Comparison of ENCODE assay signal across 31 cellular contexts in the genomic region with DNA sequence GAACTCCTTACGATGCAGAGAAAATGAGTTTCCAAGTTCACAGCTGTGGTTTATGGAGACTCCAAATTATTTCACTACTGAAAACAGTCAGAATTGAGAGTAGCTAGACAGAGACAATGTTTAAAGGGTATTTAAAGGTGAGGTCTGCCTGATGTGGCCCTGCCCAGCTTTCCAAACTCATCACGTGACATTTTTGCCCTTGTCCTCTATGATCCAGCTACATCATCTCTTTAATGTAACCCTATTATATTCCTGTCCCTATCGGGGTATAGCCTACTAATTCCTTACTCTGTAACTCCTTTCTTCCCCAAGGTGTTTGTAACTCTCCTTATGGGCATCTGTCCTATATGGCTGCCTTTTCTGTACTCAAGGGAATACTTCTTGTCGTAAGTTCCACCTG.
DNase-seq lines count a peak whose midpoint lies in the region; ATAC-seq, FAIRE-seq and TF ChIP-seq lines count a peak whose summit lies in the region.
"Had no signal": no experiment of that assay in that cellular context is flagged by ENCODE, and none has a peak within 500 bp of the region (broad histone marks: within the 10 kb centered on the region; RNA-seq: fewer than 3 reads in every experiment).

No MANE protein-coding gene starts in this region.

- ATAC-seq in HepG2, result no peak
- ATAC-seq in right lobe of liver, result no peak
- no peak for ATAC-seq in K562
- ATAC-seq: A549; CD8-positive, alpha-beta T cell had no signal

- POLR2A ChIA-PET in HepG2 (lab: Yijun Ruan, JAX), result no interaction called here
- POLR2A ChIA-PET in K562 (lab: Yijun Ruan, JAX), result no interaction called here

- CTCF ChIA-PET in HepG2 (lab: Yijun Ruan, JAX; ENCODE audit: low intra/inter-chr PET ratio, low total read pairs), result no interaction called here
- CTCF ChIA-PET in K562 (lab: Yijun Ruan, JAX; ENCODE audit: low intra/inter-chr PET ratio), result no interaction called here

- H2AFZ ChIP-seq in HepG2 (ENCODE audit: low read length) (no peak overlapping the region), K562 (ENCODE audit: low read depth, low read length) (no peak overlapping the region)

- DNase-seq in HepG2 (ENCODE audit: low spot score) (no peak), right lobe of liver (no peak), K562 (ENCODE audit: extremely low read depth in 1 of 4, low spot score in 3 of 4) (no peak), SKM-1 treated with dmso at 0.1 percent for 144 hours (lab: John Stamatoyannopoulos, UW; ENCODE audit: unreplicated experiment) (no peak)
- DNase-seq: 8988T; ACHN; AML-193; BE2C; C1 segment of cervical spinal cord; Caco-2; Calu3; CD4-positive, alpha-beta memory T cell; CD4-positive, alpha-beta T cell; CD4-positive, CD25-positive, alpha-beta regulatory T cell; CD8-positive, alpha-beta memory T cell; CD8-positive, alpha-beta T cell; COR-L47; DMS 273 treated with DMSO at 0.1 percent for 48 hours; DMS153; DMS53; DMS79; DMS79 treated with DMSO at 0.1 percent for 48 hours; DND-41; EL had no signal

- H3K4me2 ChIP-seq in HepG2 (ENCODE audit: low read depth, low read length), result no peak overlapping the region
- no peak overlapping the region for H3K4me2 ChIP-seq in K562 (ENCODE audit: insufficient read depth, low read length)
- H3K4me2 ChIP-seq: A549; BLaER1; BLaER1 treated with 17β-estradiol and CSF1 and Interleukin-3, amounts not matched to agents 10 nM and 100 nM had no signal

- TF ChIP-seq EP300 in HepG2 (IDR thresholded peaks at IDR 0.05; ENCODE audit: low read depth in 2 of 2, low read length in 2 of 2) (no peak), HepG2 (CRISPR knock-in tag; IDR thresholded peaks at IDR 0.05; ENCODE audit: borderline replicate concordance) (no peak), K562 (IDR thresholded peaks at IDR 0.05; ENCODE audit: low read length) (no peak)

- no peak for TF ChIP-seq POLR2A in HepG2 (IDR thresholded peaks at IDR 0.05; ENCODE audit: insufficient read depth in 1 of 2, low read depth in 2 of 2, low read length in 2 of 2)
- no peak for TF ChIP-seq POLR2A in right lobe of liver (IDR thresholded peaks at IDR 0.05)
- TF ChIP-seq POLR2A in K562 (conservative IDR thresholded peaks at IDR 0.05), result no peak

- H3K9me1 ChIP-seq in K562 (ENCODE audit: control insufficient read depth, insufficient read depth, low read length), result no peaks in the 10 kb centered on the region

- H3K4me3 ChIP-seq in HepG2 (replicated peaks in 1 of 3; ENCODE audit: insufficient read depth in 1 of 3, low read depth in 2 of 3, low read length in 3 of 3) (no peak overlapping the region), right lobe of liver (no peak overlapping the region), K562 (no peak overlapping the region)
- H3K4me3 ChIP-seq: A549; BLaER1; BLaER1 treated with 17β-estradiol and CSF1 and Interleukin-3, amounts not matched to agents 10 nM and 100 nM had no signal

- 26% methylated on average over 4 of the region's 4 CpGs for WGBS in HepG2 (ENCODE audit: low lambda C conversion rate)
- 57% methylated on average over 4 of the region's 4 CpGs for WGBS in right lobe of liver (ENCODE audit: insufficient coverage, low coverage, low lambda C conversion rate, missing lambda C conversion rate)
- WGBS in K562 (ENCODE audit: insufficient coverage, low coverage, missing lambda C conversion rate), result 3% methylated on average over 4 of the region's 4 CpGs

- TF ChIP-seq RAD21 in HepG2 (CRISPR knock-in tag; IDR thresholded peaks at IDR 0.05), result no peak
- no peak for TF ChIP-seq RAD21 in K562 (CRISPR knock-in tag; conservative IDR thresholded peaks at IDR 0.05 in 1 of 2, IDR thresholded peaks at IDR 0.05 in 1 of 2)

- H3K79me2 ChIP-seq in HepG2 (ENCODE audit: insufficient read depth, low read length) (no peaks in the 10 kb centered on the region), K562 (ENCODE audit: control insufficient read depth, insufficient read depth, low read length) (no peaks in the 10 kb centered on the region)

- H3K27ac ChIP-seq in HepG2 (ENCODE audit: extremely low read length, insufficient read depth, low read length), result no peak overlapping the region
- H3K27ac ChIP-seq in right lobe of liver, result no peak overlapping the region
- H3K27ac ChIP-seq in K562 (ENCODE audit: extremely low read depth, low read depth, low read length), result no peak overlapping the region
- H3K27ac ChIP-seq: 22Rv1; A549; BLaER1; BLaER1 treated with 17β-estradiol and CSF1 and Interleukin-3, amounts not matched to agents 10 nM and 100 nM; C4-2B had no signal

- H3K4me1 ChIP-seq in HepG2 (ENCODE audit: insufficient read depth, low read length) (no peaks in the 10 kb centered on the region), right lobe of liver (no peaks in the 10 kb centered on the region), K562 (replicated peaks in 1 of 2; ENCODE audit: control insufficient read depth in 2 of 2, insufficient read depth in 2 of 2, low read length in 2 of 2) (no peaks in the 10 kb centered on the region)
- H3K4me1 ChIP-seq: A549; BE2C; BLaER1; BLaER1 treated with 17β-estradiol and CSF1 and Interleukin-3, amounts not matched to agents 10 nM and 100 nM; Caco-2 had no signal

- H3K36me3 ChIP-seq in HepG2 (replicated peaks in 1 of 2; ENCODE audit: control insufficient read depth in 1 of 2, insufficient read depth in 2 of 2, low read length in 2 of 2), result no peaks in the 10 kb centered on the region
- H3K36me3 ChIP-seq in right lobe of liver, result no peaks in the 10 kb centered on the region
- no peaks in the 10 kb centered on the region for H3K36me3 ChIP-seq in K562 (ENCODE audit: control insufficient read depth, insufficient read depth, low read length)
- H3K36me3 ChIP-seq: BE2C; BLaER1; BLaER1 treated with 17β-estradiol and CSF1 and Interleukin-3, amounts not matched to agents 10 nM and 100 nM had no signal

- TF ChIP-seq CTCF in HepG2 (CRISPR knock-in tag; IDR thresholded peaks at IDR 0.05), result no peak
- TF ChIP-seq CTCF in right lobe of liver (IDR thresholded peaks at IDR 0.05), result no peak
- TF ChIP-seq CTCF in K562 (IDR thresholded peaks at IDR 0.05 in 2 of 3, conservative IDR thresholded peaks at IDR 0.05 in 1 of 3; ENCODE audit: insufficient read depth in 2 of 3, low read depth in 1 of 3, low read length in 3 of 3), result no peak

- H3K9ac ChIP-seq in HepG2 (ENCODE audit: insufficient read depth, low read depth, low read length) (no peak overlapping the region), K562 (ENCODE audit: insufficient read depth in 1 of 2, low read depth in 2 of 2, low read length in 2 of 2) (no peak overlapping the region)
- H3K9ac ChIP-seq: BLaER1; BLaER1 treated with 17β-estradiol and CSF1 and Interleukin-3, amounts not matched to agents 10 nM and 100 nM had no signal

- peaks cover 21% of the 10 kb centered on the region for H3K9me3 ChIP-seq in HepG2 (ENCODE audit: low read length)
- H3K9me3 ChIP-seq in right lobe of liver, result no peaks in the 10 kb centered on the region
- H3K9me3 ChIP-seq in K562 (replicated peaks; ENCODE audit: control insufficient read depth, insufficient read depth, low read depth, low read length), result 0 out of 2 replicates have a peak, but pooled peaks cover 2% of the 10 kb centered on the region
- H3K9me3 ChIP-seq: A549; BE2C; BLaER1; BLaER1 treated with 17β-estradiol and CSF1 and Interleukin-3, amounts not matched to agents 10 nM and 100 nM; Caco-2 had no signal

- no TSS peak for BruUV-seq in HepG2 (replicated peaks; lab: Mats Ljungman, UMichigan)
- no TSS peak for BruUV-seq in K562 (replicated peaks; lab: Mats Ljungman, UMichigan)

- in situ Hi-C loops in HepG2 (cut with HindIII; ENCODE audit: extremely low pct_ligation_motif_present, low pct_unique_long_range_greater_than_20kb) (no loop called here), K562 (cut with MboI) (no loop called here)

- intact Hi-C loops in HepG2 (cut with micrococcal nuclease; ENCODE audit: unreplicated experiment) (no loop called here), right lobe of liver (cut with DNase I) (no loop called here), K562 (cut with micrococcal nuclease) (no loop called here)

- H4K20me1 ChIP-seq in HepG2 (ENCODE audit: insufficient read depth, low read length) (no peaks in the 10 kb centered on the region), K562 (replicated peaks; ENCODE audit: control insufficient read depth, insufficient read depth, low read length) (no peaks in the 10 kb centered on the region)
- H4K20me1 ChIP-seq: BLaER1; BLaER1 treated with 17β-estradiol and CSF1 and Interleukin-3, amounts not matched to agents 10 nM and 100 nM had no signal

- H3K27me3 ChIP-seq in HepG2 (ENCODE audit: control insufficient read depth in 1 of 2, insufficient read depth in 2 of 2, low read length in 2 of 2) (no peaks in the 10 kb centered on the region; a peak in 1 of 5 replicates), right lobe of liver (no peaks in the 10 kb centered on the region), K562 (ENCODE audit: control insufficient read depth in 2 of 2, insufficient read depth in 2 of 2, low read length in 2 of 2) (no peaks in the 10 kb centered on the region)
- H3K27me3 ChIP-seq: BE2C; BLaER1; BLaER1 treated with 17β-estradiol and CSF1 and Interleukin-3, amounts not matched to agents 10 nM and 100 nM had no signal

- FAIRE-seq in HepG2 (lab: Jason Lieb, UNC) (no peak), K562 (lab: Jason Lieb, UNC) (no peak)
- FAIRE-seq: A204.1, A549, D721Med had no signal

TF ChIP-seq in HepG2, 621 proteins besides CTCF, POLR2A, EP300 and RAD21 (continues in another document):
- TF ChIP-seq CENPT (CRISPR knock-in tag; IDR thresholded peaks at IDR 0.05; ENCODE audit: low read depth) (no peak), ZNF737 (CRISPR knock-in tag; IDR thresholded peaks at IDR 0.05; ENCODE audit: borderline replicate concordance) (no peak)

TF ChIP-seq in K562, 482 proteins besides CTCF, POLR2A, EP300 and RAD21 (continues in another document):
- TF ChIP-seq TFE3 (CRISPR knock-in tag; IDR thresholded peaks at IDR 0.05), result peak; percentile 71
- TF ChIP-seq ETS2 (tag; IDR thresholded peaks at IDR 0.05; ENCODE audit: borderline replicate concordance, poor library complexity, severe bottlenecking), result no peak

Comparison
In these comparisons a context has a peak if more than half of its experiments do, and no peak if none do; other contexts are left out.
1. Of the 241 proteins assayed by ChIP-seq in both HepG2 and K562: peak only in HepG2: RAD51; only in K562: TFE3; in both: none; in neither: 238; mixed calls (peak in some experiments, not most) for 1.